11 cellular contexts compared by ENCODE assay signal in genomic region chr2:215313219-215313656, GRCh38. TPM values are rescaled to one million over a fixed set of nuclear protein-coding genes. Genes with fewer than 3 reads are reported as not detected.
DNase-seq lines count a peak whose midpoint lies in the region; ATAC-seq and TF ChIP-seq lines count a peak whose summit lies in the region.
"Had no signal": no experiment of that assay in that cellular context is flagged by ENCODE, and none has a peak within 500 bp of the region (broad histone marks: within the 10 kb centered on the region; RNA-seq: fewer than 3 reads in every experiment).

No MANE protein-coding gene starts in this region.

- H3K9me3 ChIP-seq in CD4-positive, CD25-positive, alpha-beta regulatory T cell (ENCODE audit: control insufficient read depth in 2 of 2, low read length in 2 of 2): no peaks in the 10 kb centered on the region
- H3K9me3 ChIP-seq: SJSA1 had no signal

- H3K4me3 Mint-ChIP-seq in CD4-positive, CD25-positive, alpha-beta regulatory T cell: peak overlapping the region; percentile 94 to 98 (median 96)
- H3K4me3 Mint-ChIP-seq in activated T-helper 2 cell treated with anti-CD3 and anti-CD28 coated beads, Interferon-gamma antibody, Interleukin-2, Interleukin-4, amounts not matched to agents 10 μg/mL and 5 μg/mL and 100 μg/mL, durations not matched to agents 14 hours and 24 hours and 36 hours (ENCODE audit: low read depth): peak overlapping the region; percentile 96

- peaks cover 26% of the 10 kb centered on the region for H3K36me3 Mint-ChIP-seq in CD4-positive, CD25-positive, alpha-beta regulatory T cell
- peaks cover 50% of the 10 kb centered on the region for H3K36me3 Mint-ChIP-seq in activated T-helper 2 cell treated with anti-CD3 and anti-CD28 coated beads, Interferon-gamma antibody, Interleukin-2, Interleukin-4, amounts not matched to agents 10 μg/mL and 5 μg/mL and 100 μg/mL, durations not matched to agents 14 hours and 24 hours and 36 hours (ENCODE audit: low read depth)

- H2AK5ac ChIP-seq in mesendoderm (ENCODE audit: low read length): no peak overlapping the region

- no peak overlapping the region for H2BK15ac ChIP-seq in mesendoderm (replicated peaks; ENCODE audit: low read depth)

- H3K4ac ChIP-seq in mesendoderm (ENCODE audit: low read depth, low read length): no peak overlapping the region

- H3K4me1 ChIP-seq in CD4-positive, CD25-positive, alpha-beta regulatory T cell (ENCODE audit: control insufficient read depth, insufficient read depth, low read length, poor library complexity, severe bottlenecking): peaks cover 13% of the 10 kb centered on the region
- peaks cover 6% of the 10 kb centered on the region for H3K4me1 ChIP-seq in mesendoderm (ENCODE audit: control insufficient read depth, low read depth, low read length)

- H3K27me3 ChIP-seq in CD4-positive, CD25-positive, alpha-beta regulatory T cell (ENCODE audit: control insufficient read depth, insufficient read depth, low read length): no peaks in the 10 kb centered on the region
- H3K27me3 ChIP-seq in HL-60 (ENCODE audit: insufficient read depth, poor library complexity, severe bottlenecking) (no peaks in the 10 kb centered on the region), mesendoderm (ENCODE audit: insufficient read depth, low read length, poor library complexity) (no peaks in the 10 kb centered on the region)
- H3K27me3 ChIP-seq: SJSA1 had no signal

- no peak overlapping the region for H3K18ac ChIP-seq in mesendoderm (ENCODE audit: low read length)

- H3K4me1 Mint-ChIP-seq in CD4-positive, CD25-positive, alpha-beta regulatory T cell: peaks cover 32 to 56% (median 36%) of the 10 kb centered on the region in 4 donors
- peaks cover 34% of the 10 kb centered on the region for H3K4me1 Mint-ChIP-seq in activated T-helper 2 cell treated with anti-CD3 and anti-CD28 coated beads, Interferon-gamma antibody, Interleukin-2, Interleukin-4, amounts not matched to agents 10 μg/mL and 5 μg/mL and 100 μg/mL, durations not matched to agents 14 hours and 24 hours and 36 hours (ENCODE audit: low read depth)

- peaks cover 9% of the 10 kb centered on the region for H3K36me3 ChIP-seq in CD4-positive, CD25-positive, alpha-beta regulatory T cell (ENCODE audit: control insufficient read depth, insufficient read depth, low read length)
- H3K36me3 ChIP-seq in mesendoderm (ENCODE audit: control insufficient read depth, insufficient read depth, low read length): no peaks in the 10 kb centered on the region

- no CpG with 5 or more reads among the region's 4 CpGs for WGBS in mesendoderm (ENCODE audit: extremely low coverage, insufficient coverage, low lambda C conversion rate)

- no peaks in the 10 kb centered on the region for H3K27me3 Mint-ChIP-seq in CD4-positive, CD25-positive, alpha-beta regulatory T cell
- H3K27me3 Mint-ChIP-seq in activated T-helper 2 cell treated with anti-CD3 and anti-CD28 coated beads, Interferon-gamma antibody, Interleukin-2, Interleukin-4, amounts not matched to agents 10 μg/mL and 5 μg/mL and 100 μg/mL, durations not matched to agents 14 hours and 24 hours and 36 hours (ENCODE audit: low read depth): no peaks in the 10 kb centered on the region

- H3K79me2 ChIP-seq in mesendoderm (ENCODE audit: control insufficient read depth, insufficient read depth, low read length): peaks cover 22% of the 10 kb centered on the region

- peak overlapping the region; percentile 23 for H3K4me2 ChIP-seq in mesendoderm (ENCODE audit: low read length)

- H2BK120ac ChIP-seq in mesendoderm (ENCODE audit: low read depth, low read length): no peak overlapping the region

- peak overlapping the region in 2 of 3 donors; percentile 79 to 90 for H3K27ac Mint-ChIP-seq in CD4-positive, CD25-positive, alpha-beta regulatory T cell
- H3K27ac Mint-ChIP-seq in activated T-helper 2 cell treated with anti-CD3 and anti-CD28 coated beads, Interferon-gamma antibody, Interleukin-2, Interleukin-4, amounts not matched to agents 10 μg/mL and 5 μg/mL and 100 μg/mL, durations not matched to agents 14 hours and 24 hours and 36 hours: peak overlapping the region; percentile 93

- peak overlapping the region; percentile 85 for H3K9ac ChIP-seq in mesendoderm (ENCODE audit: low read length)

- ATAC-seq in CD4-positive, CD25-positive, alpha-beta regulatory T cell (ENCODE audit: low read depth in 2 of 2): no peak
- ATAC-seq in GM21619 (IDR thresholded peaks at IDR 0.05; ENCODE audit: unreplicated experiment) (no peak), HG03432 (IDR thresholded peaks at IDR 0.05; ENCODE audit: unreplicated experiment) (no peak)

- peaks cover 0 to 1% (median 0%) of the 10 kb centered on the region in 7 donors for H3K9me3 Mint-ChIP-seq in CD4-positive, CD25-positive, alpha-beta regulatory T cell
- no peaks in the 10 kb centered on the region for H3K9me3 Mint-ChIP-seq in activated T-helper 2 cell treated with anti-CD3 and anti-CD28 coated beads, Interferon-gamma antibody, Interleukin-2, Interleukin-4, amounts not matched to agents 10 μg/mL and 5 μg/mL and 100 μg/mL, durations not matched to agents 14 hours and 24 hours and 36 hours

- no peak overlapping the region for H3K27ac ChIP-seq in CD4-positive, CD25-positive, alpha-beta regulatory T cell (ENCODE audit: insufficient read depth, low read length, poor library complexity, severe bottlenecking)
- H3K27ac ChIP-seq in HL-60 (replicated peaks): peak overlapping the region; percentile 93; the same call in 1 of the 2 replicates
- no peak overlapping the region for H3K27ac ChIP-seq in mesendoderm (ENCODE audit: low read depth, low read length)

- no peak overlapping the region for H4K8ac ChIP-seq in mesendoderm (ENCODE audit: low read depth, low read length)

- peaks cover 4% of the 10 kb centered on the region for H3K79me1 ChIP-seq in mesendoderm (ENCODE audit: low read length)

- TF ChIP-seq CTCF in HL-60 (IDR thresholded peaks at IDR 0.05; ENCODE audit: insufficient read depth, low read length): no peak

- no peak overlapping the region for H3K23ac ChIP-seq in mesendoderm (ENCODE audit: low read length)

- H4K5ac ChIP-seq in mesendoderm (ENCODE audit: low read length): no peak overlapping the region

- H2BK5ac ChIP-seq in mesendoderm (ENCODE audit: low read length): no peak overlapping the region

- intact Hi-C loops in activated T-helper 2 cell treated with anti-CD3 and anti-CD28 coated beads, Interferon-gamma antibody, Interleukin-2, Interleukin-4, amounts not matched to agents 10 μg/mL and 5 μg/mL and 100 μg/mL, durations not matched to agents 14 hours and 24 hours and 36 hours (cut with micrococcal nuclease): loop anchor here (5.0 to 10.0 kb wide), 2 partner anchors 39 to 122 kb away; partner anchors contain the start of gene FN1

- peak overlapping the region; percentile 91 for H3K4me3 ChIP-seq in CD4-positive, CD25-positive, alpha-beta regulatory T cell (ENCODE audit: low read depth, low read length)
- H3K4me3 ChIP-seq in HL-60 (replicated peaks; ENCODE audit: insufficient read depth, low read length) (peak overlapping the region; percentile 79), mesendoderm (ENCODE audit: low read length) (no peak overlapping the region)

- peak overlapping the region; percentile 35 for H3K56ac ChIP-seq in mesendoderm (ENCODE audit: low read length)

- no peak for DNase-seq in CD4-positive, CD25-positive, alpha-beta regulatory T cell
- DNase-seq in HL-60 (ENCODE audit: low read depth in 1 of 2, low spot score in 1 of 2): no peak
- no peak for DNase-seq in activated T-helper 2 cell treated with anti-CD3 and anti-CD28 coated beads, Interferon-gamma antibody, Interleukin-2, Interleukin-4, amounts not matched to agents 10 μg/mL and 5 μg/mL and 100 μg/mL, durations not matched to agents 14 hours and 24 hours and 36 hours (ENCODE audit: low spot score)
- DNase-seq in mesendoderm: no peak
- no peak for DNase-seq in anterior cingulate cortex (lab: John Stamatoyannopoulos, UW)
- DNase-seq in D341Med (ENCODE audit: low spot score): no peak
- DNase-seq: EL, NCI-H1694 treated with DMSO at 0.1 percent for 48 hours had no signal

RNA-seq across cellular contexts. Expression of gene ATIC, which starts 1.4 kb away (rescaled TPM):
- 48.8 TPM for total RNA-seq in CD4-positive, CD25-positive, alpha-beta regulatory T cell
- polyA plus RNA-seq in CD4-positive, CD25-positive, alpha-beta regulatory T cell: 100 to 1,000 TPM; 131 to 165 (median 146) TPM
- total RNA-seq in activated T-helper 2 cell treated with anti-CD3 and anti-CD28 coated beads, Interferon-gamma antibody, Interleukin-2, Interleukin-4, amounts not matched to agents 10 μg/mL and 5 μg/mL and 100 μg/mL, durations not matched to agents 14 hours and 24 hours and 36 hours: 284 and 296 TPM in 2 replicates
- polyA plus RNA-seq in mesendoderm (2013, experiment 1 of 2): 652 TPM
- polyA plus RNA-seq in mesendoderm (2013, experiment 2 of 2): 630 TPM
